In the genomic region with DNA sequence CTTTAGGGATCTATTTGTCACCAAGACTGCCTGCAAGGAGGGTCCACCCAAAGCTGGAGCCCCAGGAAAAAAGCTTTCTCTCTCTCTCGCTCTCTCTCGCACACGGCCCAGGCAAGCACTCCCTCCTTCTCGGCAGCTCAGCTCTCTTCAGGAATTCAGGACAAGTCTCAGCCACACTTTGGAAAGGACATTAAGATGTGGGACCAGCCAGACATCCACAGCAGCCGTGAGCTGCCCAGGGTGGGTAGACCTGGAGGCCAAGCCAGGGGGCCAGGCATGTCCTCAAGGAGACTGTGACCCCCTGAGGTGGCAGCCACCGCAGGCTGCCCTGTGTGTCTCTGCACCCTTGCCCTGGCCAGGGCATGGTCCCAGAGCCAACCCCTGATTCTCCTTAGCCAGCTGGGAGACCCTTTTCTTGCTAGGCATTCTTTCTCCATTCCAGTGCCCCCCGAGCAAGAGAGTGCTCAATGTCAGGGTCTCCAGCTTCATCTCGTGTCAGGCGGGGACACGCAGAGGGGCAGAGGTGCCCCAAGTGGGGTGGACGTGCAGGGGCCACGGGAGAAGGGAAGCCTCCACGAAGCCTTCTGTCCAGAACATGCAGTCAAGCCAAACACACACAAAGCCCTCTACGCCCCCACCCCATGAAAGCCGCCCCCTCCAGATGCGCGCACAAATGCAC, we compare ENCODE assay signal across 1 cellular context.
TF ChIP-seq lines count a peak whose summit lies in the region.

No MANE protein-coding gene starts in this region.

TF ChIP-seq in H1, 55 proteins besides CTCF, POLR2A, EP300 and RAD21:
- TF ChIP-seq CHD2 (IDR thresholded peaks at IDR 0.05; ENCODE audit: low read length) (no peak), SIN3A (conservative IDR thresholded peaks at IDR 0.05 in 1 of 2, IDR thresholded peaks at IDR 0.05 in 1 of 2; ENCODE audit: low read depth in 1 of 2, low read length in 2 of 2) (no peak), KDM5A (IDR thresholded peaks at IDR 0.05; ENCODE audit: low read length) (no peak), GTF2F1 (IDR thresholded peaks at IDR 0.05; ENCODE audit: borderline replicate concordance, low read depth, low read length) (no peak), POLR2AphosphoS5 (IDR thresholded peaks at IDR 0.05; ENCODE audit: low read depth, low read length) (no peak), SUZ12 (IDR thresholded peaks at IDR 0.05; ENCODE audit: low read length) (no peak), EGR1 (IDR thresholded peaks at IDR 0.05; ENCODE audit: borderline replicate concordance, low read depth, low read length) (no peak), RBBP5 (IDR thresholded peaks at IDR 0.05; ENCODE audit: borderline replicate concordance, low read depth, low read length) (no peak), BACH1 (IDR thresholded peaks at IDR 0.05; ENCODE audit: low read length) (no peak), HDAC2 (IDR thresholded peaks at IDR 0.05; ENCODE audit: borderline replicate concordance in 1 of 2, low read depth in 2 of 2, low read length in 2 of 2) (no peak), FOSL1 (IDR thresholded peaks at IDR 0.05; ENCODE audit: insufficient read depth, low read depth, low read length) (no peak)
TF ChIP-seq in H1: peak in this region for 0.
